ENCODE assay signal across 1 cellular context in genomic region chr13:98506343-98507059, GRCh38.
TF ChIP-seq lines count a peak whose summit lies in the region.

No MANE protein-coding gene starts in this region.

TF ChIP-seq in HepG2, 621 proteins besides CTCF, POLR2A, EP300 and RAD21 (continued from another document and continues in another):
- 0 out of 2 replicates have a peak, but pooled peaks have one; percentile 74 for TF ChIP-seq ARID2 (CRISPR knock-in tag; IDR thresholded peaks at IDR 0.05; ENCODE audit: borderline replicate concordance)
- TF ChIP-seq TARDBP (CRISPR knock-in tag; IDR thresholded peaks at IDR 0.05), result peak; percentile 68; the same call in 1 of the 2 replicates
- peak; percentile 87; the same call in 1 of the 2 replicates for TF ChIP-seq ZBTB2 (CRISPR knock-in tag; IDR thresholded peaks at IDR 0.05; ENCODE audit: low read depth)
- TF ChIP-seq, protein P1, sequence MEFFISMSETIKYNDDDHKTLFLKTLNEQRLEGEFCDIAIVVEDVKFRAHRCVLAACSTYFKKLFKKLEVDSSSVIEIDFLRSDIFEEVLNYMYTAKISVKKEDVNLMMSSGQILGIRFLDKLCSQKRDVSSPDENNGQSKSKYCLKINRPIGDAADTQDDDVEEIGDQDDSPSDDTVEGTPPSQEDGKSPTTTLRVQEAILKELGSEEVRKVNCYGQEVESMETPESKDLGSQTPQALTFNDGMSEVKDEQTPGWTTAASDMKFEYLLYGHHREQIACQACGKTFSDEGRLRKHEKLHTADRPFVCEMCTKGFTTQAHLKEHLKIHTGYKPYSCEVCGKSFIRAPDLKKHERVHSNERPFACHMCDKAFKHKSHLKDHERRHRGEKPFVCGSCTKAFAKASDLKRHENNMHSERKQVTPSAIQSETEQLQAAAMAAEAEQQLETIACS (CRISPR knock-in tag; IDR thresholded peaks at IDR 0.05), result no peak
- TF ChIP-seq PHF5A (CRISPR knock-in tag; IDR thresholded peaks at IDR 0.05; ENCODE audit: low read depth, unreplicated experiment), result peak; percentile 49
- TF ChIP-seq MATR3 (CRISPR knock-in tag; IDR thresholded peaks at IDR 0.05), result no peak
- peak; percentile 62; the same call in 1 of the 2 replicates for TF ChIP-seq ZSCAN20 (CRISPR knock-in tag; IDR thresholded peaks at IDR 0.05; ENCODE audit: borderline replicate concordance)
- TF ChIP-seq RBM22 (optimal IDR thresholded peaks at IDR 0.05; ENCODE audit: low read length), result no peak
- no peak for TF ChIP-seq ZNF333 (CRISPR knock-in tag; IDR thresholded peaks at IDR 0.05; ENCODE audit: borderline replicate concordance)
- no peak for TF ChIP-seq RFX3 (CRISPR knock-in tag; IDR thresholded peaks at IDR 0.05)
- 0 out of 2 replicates have a peak, but pooled peaks have one; percentile 23 for TF ChIP-seq ZNF235 (CRISPR knock-in tag; IDR thresholded peaks at IDR 0.05; ENCODE audit: borderline replicate concordance)
- peak; percentile 8 for TF ChIP-seq XRCC5 (optimal IDR thresholded peaks at IDR 0.05; ENCODE audit: low read length)
- no peak for TF ChIP-seq ARNT (IDR thresholded peaks at IDR 0.05)
- TF ChIP-seq SNAPC2 (CRISPR knock-in tag; IDR thresholded peaks at IDR 0.05), result peak; percentile 95
- peak; percentile 28; the same call in 1 of the 2 replicates for TF ChIP-seq SMAD1 (CRISPR knock-in tag; IDR thresholded peaks at IDR 0.05; ENCODE audit: borderline replicate concordance, low read depth)
- TF ChIP-seq PHB2 (IDR thresholded peaks at IDR 0.05; ENCODE audit: partially characterized antibody), result no peak
- peak; percentile 82 for TF ChIP-seq ZFP91 (CRISPR knock-in tag; IDR thresholded peaks at IDR 0.05; ENCODE audit: borderline replicate concordance)
- 0 out of 4 replicates have a peak, but pooled peaks of 1 of the 2 experiments have one; percentile 16 for TF ChIP-seq MAFK (conservative IDR thresholded peaks at IDR 0.05 in 1 of 2, IDR thresholded peaks at IDR 0.05 in 1 of 2; ENCODE audit: low read length in 2 of 2)
- TF ChIP-seq, protein P2, sequence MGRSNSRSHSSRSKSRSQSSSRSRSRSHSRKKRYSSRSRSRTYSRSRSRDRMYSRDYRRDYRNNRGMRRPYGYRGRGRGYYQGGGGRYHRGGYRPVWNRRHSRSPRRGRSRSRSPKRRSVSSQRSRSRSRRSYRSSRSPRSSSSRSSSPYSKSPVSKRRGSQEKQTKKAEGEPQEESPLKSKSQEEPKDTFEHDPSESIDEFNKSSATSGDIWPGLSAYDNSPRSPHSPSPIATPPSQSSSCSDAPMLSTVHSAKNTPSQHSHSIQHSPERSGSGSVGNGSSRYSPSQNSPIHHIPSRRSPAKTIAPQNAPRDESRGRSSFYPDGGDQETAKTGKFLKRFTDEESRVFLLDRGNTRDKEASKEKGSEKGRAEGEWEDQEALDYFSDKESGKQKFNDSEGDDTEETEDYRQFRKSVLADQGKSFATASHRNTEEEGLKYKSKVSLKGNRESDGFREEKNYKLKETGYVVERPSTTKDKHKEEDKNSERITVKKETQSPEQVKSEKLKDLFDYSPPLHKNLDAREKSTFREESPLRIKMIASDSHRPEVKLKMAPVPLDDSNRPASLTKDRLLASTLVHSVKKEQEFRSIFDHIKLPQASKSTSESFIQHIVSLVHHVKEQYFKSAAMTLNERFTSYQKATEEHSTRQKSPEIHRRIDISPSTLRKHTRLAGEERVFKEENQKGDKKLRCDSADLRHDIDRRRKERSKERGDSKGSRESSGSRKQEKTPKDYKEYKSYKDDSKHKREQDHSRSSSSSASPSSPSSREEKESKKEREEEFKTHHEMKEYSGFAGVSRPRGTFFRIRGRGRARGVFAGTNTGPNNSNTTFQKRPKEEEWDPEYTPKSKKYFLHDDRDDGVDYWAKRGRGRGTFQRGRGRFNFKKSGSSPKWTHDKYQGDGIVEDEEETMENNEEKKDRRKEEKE (IDR thresholded peaks at IDR 0.05), result no peak
- peak; percentile 89; the same call in 1 of the 2 replicates for TF ChIP-seq ZC3H13 (CRISPR knock-in tag; IDR thresholded peaks at IDR 0.05)
- no peak for TF ChIP-seq FOXP1 (IDR thresholded peaks at IDR 0.05)
- peak; percentile 72 for TF ChIP-seq FOXP1 (CRISPR knock-in tag; IDR thresholded peaks at IDR 0.05)
- TF ChIP-seq CREB1 (IDR thresholded peaks at IDR 0.05), result no peak
- TF ChIP-seq CREB1 (CRISPR knock-in tag; IDR thresholded peaks at IDR 0.05), result peak; percentile 22; the same call in 1 of the 2 replicates
- peak; percentile 98 for TF ChIP-seq ZNF232 (CRISPR knock-in tag; IDR thresholded peaks at IDR 0.05; ENCODE audit: borderline replicate concordance)
- TF ChIP-seq, protein P3, sequence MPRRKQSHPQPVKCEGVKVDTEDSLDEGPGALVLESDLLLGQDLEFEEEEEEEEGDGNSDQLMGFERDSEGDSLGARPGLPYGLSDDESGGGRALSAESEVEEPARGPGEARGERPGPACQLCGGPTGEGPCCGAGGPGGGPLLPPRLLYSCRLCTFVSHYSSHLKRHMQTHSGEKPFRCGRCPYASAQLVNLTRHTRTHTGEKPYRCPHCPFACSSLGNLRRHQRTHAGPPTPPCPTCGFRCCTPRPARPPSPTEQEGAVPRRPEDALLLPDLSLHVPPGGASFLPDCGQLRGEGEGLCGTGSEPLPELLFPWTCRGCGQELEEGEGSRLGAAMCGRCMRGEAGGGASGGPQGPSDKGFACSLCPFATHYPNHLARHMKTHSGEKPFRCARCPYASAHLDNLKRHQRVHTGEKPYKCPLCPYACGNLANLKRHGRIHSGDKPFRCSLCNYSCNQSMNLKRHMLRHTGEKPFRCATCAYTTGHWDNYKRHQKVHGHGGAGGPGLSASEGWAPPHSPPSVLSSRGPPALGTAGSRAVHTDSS (CRISPR knock-in tag; conservative IDR thresholded peaks at IDR 0.05), result no peak
- peak; percentile 87 for TF ChIP-seq ZBTB7B (CRISPR knock-in tag; IDR thresholded peaks at IDR 0.05)
- peak; percentile 98 for TF ChIP-seq IKZF4 (CRISPR knock-in tag; IDR thresholded peaks at IDR 0.05; ENCODE audit: borderline replicate concordance, low read depth, not compliant biosample characterization)
- TF ChIP-seq PHF20 (CRISPR knock-in tag; IDR thresholded peaks at IDR 0.05), result peak; percentile 57; the same call in 1 of the 2 replicates
- TF ChIP-seq ZNF264 (CRISPR knock-in tag; IDR thresholded peaks at IDR 0.05), result peak; percentile 96; the same call in 1 of the 2 replicates
- TF ChIP-seq, protein P4, sequence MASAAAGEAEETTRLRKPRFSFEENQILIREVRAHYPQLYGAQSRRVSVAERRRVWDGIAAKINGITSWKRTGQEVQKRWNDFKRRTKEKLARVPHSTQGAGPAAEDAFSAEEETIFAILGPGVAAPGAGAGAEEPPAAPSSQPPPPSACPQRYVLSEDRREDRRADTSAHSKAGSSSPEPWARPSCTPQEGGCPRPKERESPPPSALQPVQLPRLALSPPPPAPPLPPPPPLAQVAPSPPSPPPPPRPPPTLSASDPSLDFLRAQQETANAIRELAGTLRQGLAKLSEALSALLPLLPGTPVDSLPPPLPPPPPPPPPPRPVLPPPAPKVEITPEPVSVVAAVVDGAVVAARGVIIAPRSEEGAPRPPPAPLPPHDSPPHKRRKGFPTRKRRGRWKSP (CRISPR knock-in tag; IDR thresholded peaks at IDR 0.05), result peak; percentile 96
- peak; percentile 92; the same call in 1 of the 2 replicates for TF ChIP-seq ZNF33B (CRISPR knock-in tag; IDR thresholded peaks at IDR 0.05)
- TF ChIP-seq ZNF446 (CRISPR knock-in tag; IDR thresholded peaks at IDR 0.05), result peak; percentile 71; the same call in 1 of the 2 replicates
- no peak for TF ChIP-seq JUN (CRISPR knock-in tag; IDR thresholded peaks at IDR 0.05)
- peak; percentile 94 for TF ChIP-seq HDAC2 (CRISPR knock-in tag; IDR thresholded peaks at IDR 0.05)
- TF ChIP-seq RFXAP (CRISPR knock-in tag; IDR thresholded peaks at IDR 0.05; ENCODE audit: borderline replicate concordance), result peak; percentile 93
- TF ChIP-seq HNRNPL (IDR thresholded peaks at IDR 0.05; ENCODE audit: low read depth, low read length), result no peak
- peak; percentile 90; the same call in 1 of the 2 replicates for TF ChIP-seq ZNF253 (CRISPR knock-in tag; IDR thresholded peaks at IDR 0.05; ENCODE audit: borderline replicate concordance)
- TF ChIP-seq, protein P5, sequence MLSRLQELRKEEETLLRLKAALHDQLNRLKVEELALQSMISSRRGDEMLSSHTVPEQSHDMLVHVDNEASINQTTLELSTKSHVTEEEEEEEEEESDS (CRISPR knock-in tag; IDR thresholded peaks at IDR 0.05; ENCODE audit: borderline replicate concordance), result peak; percentile 84; the same call in 1 of the 2 replicates
- TF ChIP-seq FOXK1 (CRISPR knock-in tag; IDR thresholded peaks at IDR 0.05; ENCODE audit: borderline replicate concordance, low read depth), result peak; percentile 78
- peak; percentile 88 for TF ChIP-seq ZNF296 (CRISPR knock-in tag; conservative IDR thresholded peaks at IDR 0.05)
- TF ChIP-seq ZNF552 (CRISPR knock-in tag; IDR thresholded peaks at IDR 0.05; ENCODE audit: borderline replicate concordance), result peak; percentile 91
- peak; percentile 97 for TF ChIP-seq KLF6 (CRISPR knock-in tag; IDR thresholded peaks at IDR 0.05)
- TF ChIP-seq SMARCE1 (IDR thresholded peaks at IDR 0.05; ENCODE audit: borderline replicate concordance), result no peak
- TF ChIP-seq MAZ (IDR thresholded peaks at IDR 0.05; ENCODE audit: borderline replicate concordance, low read depth, low read length), result no peak
- TF ChIP-seq MAZ (CRISPR knock-in tag; IDR thresholded peaks at IDR 0.05; ENCODE audit: low read depth), result peak; percentile 95
- TF ChIP-seq NFYB (CRISPR knock-in tag; IDR thresholded peaks at IDR 0.05), result peak; percentile 21
- TF ChIP-seq ZNF572 (CRISPR knock-in tag; IDR thresholded peaks at IDR 0.05), result 0 out of 2 replicates have a peak, but pooled peaks have one; percentile 36
- TF ChIP-seq, protein P6, sequence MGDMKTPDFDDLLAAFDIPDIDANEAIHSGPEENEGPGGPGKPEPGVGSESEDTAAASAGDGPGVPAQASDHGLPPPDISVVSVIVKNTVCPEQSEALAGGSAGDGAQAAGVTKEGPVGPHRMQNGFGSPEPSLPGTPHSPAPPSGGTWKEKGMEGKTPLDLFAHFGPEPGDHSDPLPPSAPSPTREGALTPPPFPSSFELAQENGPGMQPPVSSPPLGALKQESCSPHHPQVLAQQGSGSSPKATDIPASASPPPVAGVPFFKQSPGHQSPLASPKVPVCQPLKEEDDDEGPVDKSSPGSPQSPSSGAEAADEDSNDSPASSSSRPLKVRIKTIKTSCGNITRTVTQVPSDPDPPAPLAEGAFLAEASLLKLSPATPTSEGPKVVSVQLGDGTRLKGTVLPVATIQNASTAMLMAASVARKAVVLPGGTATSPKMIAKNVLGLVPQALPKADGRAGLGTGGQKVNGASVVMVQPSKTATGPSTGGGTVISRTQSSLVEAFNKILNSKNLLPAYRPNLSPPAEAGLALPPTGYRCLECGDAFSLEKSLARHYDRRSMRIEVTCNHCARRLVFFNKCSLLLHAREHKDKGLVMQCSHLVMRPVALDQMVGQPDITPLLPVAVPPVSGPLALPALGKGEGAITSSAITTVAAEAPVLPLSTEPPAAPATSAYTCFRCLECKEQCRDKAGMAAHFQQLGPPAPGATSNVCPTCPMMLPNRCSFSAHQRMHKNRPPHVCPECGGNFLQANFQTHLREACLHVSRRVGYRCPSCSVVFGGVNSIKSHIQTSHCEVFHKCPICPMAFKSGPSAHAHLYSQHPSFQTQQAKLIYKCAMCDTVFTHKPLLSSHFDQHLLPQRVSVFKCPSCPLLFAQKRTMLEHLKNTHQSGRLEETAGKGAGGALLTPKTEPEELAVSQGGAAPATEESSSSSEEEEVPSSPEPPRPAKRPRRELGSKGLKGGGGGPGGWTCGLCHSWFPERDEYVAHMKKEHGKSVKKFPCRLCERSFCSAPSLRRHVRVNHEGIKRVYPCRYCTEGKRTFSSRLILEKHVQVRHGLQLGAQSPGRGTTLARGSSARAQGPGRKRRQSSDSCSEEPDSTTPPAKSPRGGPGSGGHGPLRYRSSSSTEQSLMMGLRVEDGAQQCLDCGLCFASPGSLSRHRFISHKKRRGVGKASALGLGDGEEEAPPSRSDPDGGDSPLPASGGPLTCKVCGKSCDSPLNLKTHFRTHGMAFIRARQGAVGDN (CRISPR knock-in tag; IDR thresholded peaks at IDR 0.05), result peak; percentile 100
- TF ChIP-seq ZNF24 (IDR thresholded peaks at IDR 0.05), result no peak
- peak; percentile 93 for TF ChIP-seq NR2F2 (IDR thresholded peaks at IDR 0.05; ENCODE audit: borderline replicate concordance, low read depth)
- no peak for TF ChIP-seq HDAC6 (IDR thresholded peaks at IDR 0.05; ENCODE audit: low read depth, low read length)
- TF ChIP-seq AKAP8 (CRISPR knock-in tag; IDR thresholded peaks at IDR 0.05), result no peak
- TF ChIP-seq MBD4 (IDR thresholded peaks at IDR 0.05; ENCODE audit: borderline replicate concordance, low read length), result no peak
- peak; percentile 75 for TF ChIP-seq GATAD1 (CRISPR knock-in tag; IDR thresholded peaks at IDR 0.05)
- TF ChIP-seq ATM (IDR thresholded peaks at IDR 0.05; ENCODE audit: borderline replicate concordance), result no peak
- no peak for TF ChIP-seq ZNF326 (CRISPR knock-in tag; IDR thresholded peaks at IDR 0.05; ENCODE audit: borderline replicate concordance)
- no peak for TF ChIP-seq NONO (IDR thresholded peaks at IDR 0.05)
- peak; percentile 79 for TF ChIP-seq NONO (CRISPR knock-in tag; conservative IDR thresholded peaks at IDR 0.05)
- peak; percentile 94 for TF ChIP-seq RNF2 (conservative IDR thresholded peaks at IDR 0.05; ENCODE audit: low read depth)
- peak; percentile 73 for TF ChIP-seq SP5 (CRISPR knock-in tag; IDR thresholded peaks at IDR 0.05; ENCODE audit: borderline replicate concordance, low read depth)
- TF ChIP-seq ELF3 (CRISPR knock-in tag; IDR thresholded peaks at IDR 0.05), result peak; percentile 93; the same call in 1 of the 2 replicates
- TF ChIP-seq GZF1 (CRISPR knock-in tag; IDR thresholded peaks at IDR 0.05), result peak; percentile 95
- no peak for TF ChIP-seq ZNF432 (CRISPR knock-in tag; IDR thresholded peaks at IDR 0.05; ENCODE audit: borderline replicate concordance)
- no peak for TF ChIP-seq SMARCC2 (IDR thresholded peaks at IDR 0.05)
